In the genomic region with DNA sequence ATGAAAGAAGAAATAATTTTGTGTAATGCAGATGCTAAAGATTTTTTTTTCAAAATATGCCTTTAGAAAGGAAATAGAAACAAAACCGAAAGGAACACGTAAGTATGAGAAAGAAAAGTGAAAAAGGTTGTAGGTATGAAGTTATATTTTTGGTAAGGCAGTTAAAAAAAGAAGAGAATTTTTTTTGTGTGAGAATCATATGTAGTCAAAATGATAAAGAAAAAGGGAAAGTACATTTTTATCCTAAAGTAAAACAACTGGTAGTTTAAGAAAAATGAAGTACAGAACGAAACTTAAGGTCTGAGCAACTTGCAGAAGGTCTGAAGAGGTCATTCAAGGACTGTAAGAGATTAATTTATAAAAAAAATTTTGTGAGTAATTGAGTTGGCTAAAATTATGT, we compare ENCODE assay signal across 12 cellular contexts.
A peak's percentile ranks its signal among the peaks of the same experiment; 100 is the strongest.
DNase-seq lines count a peak whose midpoint lies in the region; ATAC-seq, FAIRE-seq and TF ChIP-seq lines count a peak whose summit lies in the region.
"Had no signal": no experiment of that assay in that cellular context is flagged by ENCODE, and none has a peak within 500 bp of the region (broad histone marks: within the 10 kb centered on the region; RNA-seq: fewer than 3 reads in every experiment).

No MANE protein-coding gene starts in this region.

- DNase-seq in MCF 10A (ENCODE audit: unreplicated experiment) (no peak), activated T-cell treated with anti-CD3 and anti-CD28 coated beads for 4 hours (no peak), Peyer's patch (no peak), H54 (ENCODE audit: insufficient read length, low spot score) (no peak)
- DNase-seq: DMS153, NCI-H1417 had no signal

- H3K4me1 ChIP-seq in ACC112 (ENCODE audit: control insufficient read depth, insufficient read depth, low read length, unreplicated experiment) (no peaks in the 10 kb centered on the region), Peyer's patch (no peaks in the 10 kb centered on the region)

- ATAC-seq in GM19043 (IDR thresholded peaks at IDR 0.05; ENCODE audit: low read depth, unreplicated experiment) (peak; percentile 92), GM21786 (IDR thresholded peaks at IDR 0.05; ENCODE audit: unreplicated experiment) (peak; percentile 99), HG03103 (IDR thresholded peaks at IDR 0.05; ENCODE audit: low read depth, unreplicated experiment) (peak; percentile 95)

- no peaks in the 10 kb centered on the region for H3K9me3 Mint-ChIP-seq in MCF 10A (ENCODE audit: unreplicated experiment)

- intact Hi-C loops in MCF 10A (cut with micrococcal nuclease): no loop called here

- no peak overlapping the region for H3K27ac Mint-ChIP-seq in MCF 10A (ENCODE audit: low read depth, unreplicated experiment)

- H3K4me1 Mint-ChIP-seq in MCF 10A (ENCODE audit: insufficient read depth, unreplicated experiment): no peaks in the 10 kb centered on the region

- no peak overlapping the region for H2AFZ ChIP-seq in ACC112 (ENCODE audit: low read length, unreplicated experiment)

- no peak for FAIRE-seq in H54 (lab: Jason Lieb, UNC)
- FAIRE-seq: astrocyte had no signal

- TF ChIP-seq CTCF in MCF 10A (IDR thresholded peaks at IDR 0.05; ENCODE audit: unreplicated experiment): no peak
- no peak for TF ChIP-seq CTCF in Peyer's patch (IDR thresholded peaks at IDR 0.05)

- H3K79me2 ChIP-seq in ACC112 (ENCODE audit: control insufficient read depth, insufficient read depth, low read length, unreplicated experiment): no peaks in the 10 kb centered on the region

- H3K36me3 Mint-ChIP-seq in MCF 10A (ENCODE audit: insufficient read depth, unreplicated experiment): no peaks in the 10 kb centered on the region

- H3K4me3 ChIP-seq in ACC112 (ENCODE audit: low read depth, low read length): peak overlapping the region; percentile 51; the same call in 1 of the 2 replicates
- H3K4me3 ChIP-seq in Peyer's patch: no peak overlapping the region

- POLR2A ChIA-PET in MCF 10A (lab: Yijun Ruan, JAX): interaction anchor here (0.6 kb wide), 1 partner anchor 129 kb away, joined by 3 read pairs; no protein-coding TSS in a partner anchor

- TF ChIP-seq POLR2A in Peyer's patch (IDR thresholded peaks at IDR 0.05) (no peak), H54 (IDR thresholded peaks at IDR 0.05; ENCODE audit: low read depth, low read length) (no peak)

- BruUV-seq in MCF 10A (replicated peaks; lab: Mats Ljungman, UMichigan): no TSS peak

- H3K9me3 ChIP-seq in Peyer's patch: no peaks in the 10 kb centered on the region

- H3K27me3 ChIP-seq in ACC112 (ENCODE audit: insufficient read depth, low read length) (no peaks in the 10 kb centered on the region), Peyer's patch (no peaks in the 10 kb centered on the region)

- no peaks in the 10 kb centered on the region for H3K27me3 Mint-ChIP-seq in MCF 10A (ENCODE audit: insufficient read depth, unreplicated experiment)

- H3K36me3 ChIP-seq in ACC112 (ENCODE audit: insufficient read depth, low read length) (no peaks in the 10 kb centered on the region), Peyer's patch (no peaks in the 10 kb centered on the region)

- CTCF ChIA-PET in MCF 10A (lab: Yijun Ruan, JAX): no interaction called here

- H3K27ac ChIP-seq in ACC112 (ENCODE audit: low read depth, low read length) (no peak overlapping the region), Peyer's patch (no peak overlapping the region)
- H3K27ac ChIP-seq: VCaP had no signal

- no peak overlapping the region for H3K4me3 Mint-ChIP-seq in MCF 10A (ENCODE audit: unreplicated experiment)
